27 cellular contexts compared by ENCODE assay signal in genomic region chr7:156778668-156779067, GRCh38.
A peak's percentile ranks its signal among the peaks of the same experiment; 100 is the strongest.
DNase-seq lines count a peak whose midpoint lies in the region; ATAC-seq and TF ChIP-seq lines count a peak whose summit lies in the region.
"Had no signal": no experiment of that assay in that cellular context is flagged by ENCODE, and none has a peak within 500 bp of the region (broad histone marks: within the 10 kb centered on the region; RNA-seq: fewer than 3 reads in every experiment).

No MANE protein-coding gene starts in this region.

- H3K4me2 ChIP-seq in GM23248 (ENCODE audit: unreplicated experiment), result no peak overlapping the region
- no peak overlapping the region for H3K4me2 ChIP-seq in trophoblast cell (ENCODE audit: low read length)

- no peaks in the 10 kb centered on the region for H3K79me1 ChIP-seq in trophoblast cell (ENCODE audit: low read length)

- no peak overlapping the region for H3K23ac ChIP-seq in trophoblast cell (ENCODE audit: low read length)

- intact Hi-C loops in activated CD8-positive, alpha-beta T cell treated with anti-CD3 and anti-CD28 coated beads for 36 hours (cut with micrococcal nuclease), result no loop called here
- intact Hi-C loops in activated T-helper 2 cell treated with anti-CD3 and anti-CD28 coated beads, Interferon-gamma antibody, Interleukin-2, Interleukin-4, amounts not matched to agents 10 μg/mL and 5 μg/mL and 100 μg/mL, durations not matched to agents 14 hours and 24 hours and 36 hours (cut with micrococcal nuclease), result loop anchor here (5.0 to 10.0 kb wide), 3 partner anchors 39 to 1574 kb away; partner anchors contain the start of gene INSIG1
- intact Hi-C loops in uterus (cut with DNase I; ENCODE audit: low total_unique reads), result no loop called here

- ATAC-seq in activated CD8-positive, alpha-beta T cell treated with anti-CD3 and anti-CD28 coated beads for 36 hours, result no peak
- ATAC-seq in activated CD8-positive, alpha-beta T cell treated with anti-CD3 and anti-CD28 coated beads, Interleukin-2, amount 10 ng/mL, durations not matched to agents 7 days and 5 days, result no peak
- ATAC-seq in GM19023 (IDR thresholded peaks at IDR 0.05; ENCODE audit: unreplicated experiment), result no peak
- ATAC-seq: activated T-cell treated with anti-CD3 and anti-CD28 coated beads, Interleukin-2, amount 50 U/mL, for 4 hours; body of pancreas; pancreas had no signal

- H3K36me3 ChIP-seq in GM23248 (ENCODE audit: low read depth) (no peaks in the 10 kb centered on the region), trophoblast cell (ENCODE audit: control insufficient read depth in 1 of 2, insufficient read depth in 2 of 2, low read length in 2 of 2) (no peaks in the 10 kb centered on the region), uterus (no peaks in the 10 kb centered on the region)
- H3K36me3 ChIP-seq: adrenal gland, esophagus muscularis mucosa, pancreas had no signal

- H3K9me3 Mint-ChIP-seq in activated CD8-positive, alpha-beta T cell treated with anti-CD3 and anti-CD28 coated beads for 36 hours, result peaks cover 3% of the 10 kb centered on the region
- H3K9me3 Mint-ChIP-seq in activated CD8-positive, alpha-beta T cell treated with anti-CD3 and anti-CD28 coated beads, Interleukin-2, amount 10 ng/mL, durations not matched to agents 7 days and 5 days (ENCODE audit: insufficient read depth), result no peaks in the 10 kb centered on the region
- H3K9me3 Mint-ChIP-seq in activated T-helper 2 cell treated with anti-CD3 and anti-CD28 coated beads, Interferon-gamma antibody, Interleukin-2, Interleukin-4, amounts not matched to agents 10 μg/mL and 5 μg/mL and 100 μg/mL, durations not matched to agents 14 hours and 24 hours and 36 hours, result peaks cover 35% of the 10 kb centered on the region
- H3K9me3 Mint-ChIP-seq: activated T-cell treated with anti-CD3 and anti-CD28 coated beads, Interleukin-2, amount 50 U/mL, for 4 hours; CD8-positive, alpha-beta memory T cell; central memory CD8-positive, alpha-beta T cell had no signal

- H3K27me3 ChIP-seq in GM23248 (replicated peaks; ENCODE audit: insufficient read depth) (no peaks in the 10 kb centered on the region), trophoblast cell (ENCODE audit: insufficient read depth, low read length) (no peaks in the 10 kb centered on the region), uterus (no peaks in the 10 kb centered on the region)
- H3K27me3 ChIP-seq: adrenal gland, body of pancreas, esophagus muscularis mucosa, pancreas, testis had no signal

- peaks cover 31% of the 10 kb centered on the region for H3K36me3 Mint-ChIP-seq in activated CD8-positive, alpha-beta T cell treated with anti-CD3 and anti-CD28 coated beads for 36 hours (ENCODE audit: low read depth)
- peaks cover 16% of the 10 kb centered on the region for H3K36me3 Mint-ChIP-seq in activated CD8-positive, alpha-beta T cell treated with anti-CD3 and anti-CD28 coated beads, Interleukin-2, amount 10 ng/mL, durations not matched to agents 7 days and 5 days (ENCODE audit: low read depth)
- peaks cover 42% of the 10 kb centered on the region for H3K36me3 Mint-ChIP-seq in activated T-helper 2 cell treated with anti-CD3 and anti-CD28 coated beads, Interferon-gamma antibody, Interleukin-2, Interleukin-4, amounts not matched to agents 10 μg/mL and 5 μg/mL and 100 μg/mL, durations not matched to agents 14 hours and 24 hours and 36 hours (ENCODE audit: low read depth)

- no peak overlapping the region for H3K4ac ChIP-seq in trophoblast cell (ENCODE audit: low read depth, low read length)

- WGBS in GM23248 (ENCODE audit: low coverage in 1 of 2, low lambda C conversion rate in 2 of 2, missing lambda C conversion rate in 2 of 2), 2 experiments, result 42 to 43% methylated on average over 3 of the region's 3 CpGs
- no CpG with 5 or more reads among the region's 3 CpGs for WGBS in trophoblast cell (ENCODE audit: extremely low coverage, insufficient coverage, insufficient read length)

- no peaks in the 10 kb centered on the region for H3K27me3 Mint-ChIP-seq in activated CD8-positive, alpha-beta T cell treated with anti-CD3 and anti-CD28 coated beads for 36 hours
- no peaks in the 10 kb centered on the region for H3K27me3 Mint-ChIP-seq in activated CD8-positive, alpha-beta T cell treated with anti-CD3 and anti-CD28 coated beads, Interleukin-2, amount 10 ng/mL, durations not matched to agents 7 days and 5 days (ENCODE audit: low read depth)
- H3K27me3 Mint-ChIP-seq in activated T-helper 2 cell treated with anti-CD3 and anti-CD28 coated beads, Interferon-gamma antibody, Interleukin-2, Interleukin-4, amounts not matched to agents 10 μg/mL and 5 μg/mL and 100 μg/mL, durations not matched to agents 14 hours and 24 hours and 36 hours (ENCODE audit: low read depth), result no peaks in the 10 kb centered on the region
- H3K27me3 Mint-ChIP-seq: CD8-positive, alpha-beta memory T cell; central memory CD8-positive, alpha-beta T cell; IgD-negative memory B cell; stimulated activated naive CD8-positive, alpha-beta T cell treated with anti-CD3 and anti-CD28 coated beads, Interleukin-15, Interleukin-2, amounts not matched to agents 100 ng/mL and 50 ng/mL, for 24 hours had no signal

- H3K4me1 ChIP-seq in GM23248 (ENCODE audit: insufficient read depth), result no peaks in the 10 kb centered on the region
- no peaks in the 10 kb centered on the region for H3K4me1 ChIP-seq in trophoblast cell (ENCODE audit: control insufficient read depth in 1 of 2, insufficient read depth in 2 of 2, low read length in 2 of 2)
- H3K4me1 ChIP-seq in uterus, result no peaks in the 10 kb centered on the region
- H3K4me1 ChIP-seq: adrenal gland, body of pancreas, esophagus muscularis mucosa, pancreas, testis had no signal

- H3K4me1 Mint-ChIP-seq in activated CD8-positive, alpha-beta T cell treated with anti-CD3 and anti-CD28 coated beads for 36 hours (ENCODE audit: low read depth), result peaks cover 52% of the 10 kb centered on the region
- H3K4me1 Mint-ChIP-seq in activated CD8-positive, alpha-beta T cell treated with anti-CD3 and anti-CD28 coated beads, Interleukin-2, amount 10 ng/mL, durations not matched to agents 7 days and 5 days (ENCODE audit: low read depth), result peaks cover 20% of the 10 kb centered on the region
- H3K4me1 Mint-ChIP-seq in activated T-helper 2 cell treated with anti-CD3 and anti-CD28 coated beads, Interferon-gamma antibody, Interleukin-2, Interleukin-4, amounts not matched to agents 10 μg/mL and 5 μg/mL and 100 μg/mL, durations not matched to agents 14 hours and 24 hours and 36 hours (ENCODE audit: low read depth), result peaks cover 54% of the 10 kb centered on the region

- no peak overlapping the region for H2BK12ac ChIP-seq in trophoblast cell (ENCODE audit: low read length)

- no peak overlapping the region for H4K91ac ChIP-seq in trophoblast cell (ENCODE audit: low read depth, low read length)

- H3K27ac ChIP-seq in GM23248 (no peak overlapping the region), trophoblast cell (ENCODE audit: low read depth, low read length) (no peak overlapping the region), uterus (no peak overlapping the region)
- H3K27ac ChIP-seq: adrenal gland, body of pancreas, esophagus muscularis mucosa, pancreas, skin epidermis, testis had no signal

- no peak for DNase-seq in activated CD8-positive, alpha-beta T cell treated with anti-CD3 and anti-CD28 coated beads for 36 hours
- DNase-seq in activated CD8-positive, alpha-beta T cell treated with anti-CD3 and anti-CD28 coated beads, Interleukin-2, amount 10 ng/mL, durations not matched to agents 7 days and 5 days, result no peak
- DNase-seq in GM23248, result peak; percentile 4
- DNase-seq in activated T-helper 2 cell treated with anti-CD3 and anti-CD28 coated beads, Interferon-gamma antibody, Interleukin-2, Interleukin-4, amounts not matched to agents 10 μg/mL and 5 μg/mL and 100 μg/mL, durations not matched to agents 14 hours and 24 hours and 36 hours (ENCODE audit: low spot score), result no peak
- DNase-seq in trophoblast cell, result peak; percentile 59 to 86
- no peak for DNase-seq in uterus
- no peak for DNase-seq in DMS153 treated with DMSO at 0.1 percent for 48 hours (lab: John Stamatoyannopoulos, UW; ENCODE audit: unreplicated experiment)
- DNase-seq: activated CD4-positive, alpha-beta T cell treated with anti-CD3 and anti-CD28 coated beads for 1 hour; activated naive CD4-positive, alpha-beta T cell treated with Interleukin-2 at 50 U/mL for 16 hours; activated T-cell treated with anti-CD3 and anti-CD28 coated beads, Interleukin-2, amount 50 U/mL, for 4 hours; adrenal gland; body of pancreas; CD8-positive, alpha-beta memory T cell; DMS 273 treated with DMSO at 0.1 percent for 48 hours; kidney; NCI-H1092; NCI-H187; NCI-H2171; pancreas; testis had no signal

- H2AK5ac ChIP-seq in trophoblast cell (ENCODE audit: low read length), result no peak overlapping the region

- no peaks in the 10 kb centered on the region for H3K9me2 ChIP-seq in GM23248 (ENCODE audit: insufficient read depth)

- H3K4me3 ChIP-seq in GM23248, result no peak overlapping the region
- no peak overlapping the region for H3K4me3 ChIP-seq in trophoblast cell (ENCODE audit: low read depth, low read length)
- H3K4me3 ChIP-seq in uterus, result no peak overlapping the region
- H3K4me3 ChIP-seq: adrenal gland, body of pancreas, esophagus muscularis mucosa, pancreas, skin epidermis, testis had no signal

- peak overlapping the region; percentile 99 for H3K27ac Mint-ChIP-seq in activated CD8-positive, alpha-beta T cell treated with anti-CD3 and anti-CD28 coated beads for 36 hours
- no peak overlapping the region for H3K27ac Mint-ChIP-seq in activated CD8-positive, alpha-beta T cell treated with anti-CD3 and anti-CD28 coated beads, Interleukin-2, amount 10 ng/mL, durations not matched to agents 7 days and 5 days
- H3K27ac Mint-ChIP-seq in activated T-helper 2 cell treated with anti-CD3 and anti-CD28 coated beads, Interferon-gamma antibody, Interleukin-2, Interleukin-4, amounts not matched to agents 10 μg/mL and 5 μg/mL and 100 μg/mL, durations not matched to agents 14 hours and 24 hours and 36 hours, result peak overlapping the region; percentile 99
- H3K27ac Mint-ChIP-seq: CD8-positive, alpha-beta memory T cell; IgD-negative memory B cell had no signal

- no peaks in the 10 kb centered on the region for H3K9me3 ChIP-seq in GM23248 (ENCODE audit: low read depth)
- H3K9me3 ChIP-seq in trophoblast cell (ENCODE audit: insufficient read depth, low read depth, low read length), result no peaks in the 10 kb centered on the region
- H3K9me3 ChIP-seq in uterus, result no peaks in the 10 kb centered on the region
- H3K9me3 ChIP-seq: adrenal gland, body of pancreas, esophagus muscularis mucosa, pancreas, testis had no signal

- no peak overlapping the region for H2BK5ac ChIP-seq in trophoblast cell (ENCODE audit: low read depth, low read length, poor library complexity)

- H3K14ac ChIP-seq in trophoblast cell (ENCODE audit: low read length), result no peak overlapping the region

- in situ Hi-C loops in GM23248 (cut with MboI), result no loop called here

- H3K9ac ChIP-seq in GM23248 (no peak overlapping the region), trophoblast cell (ENCODE audit: low read length) (no peak overlapping the region)

- TF ChIP-seq CTCF in activated CD8-positive, alpha-beta T cell treated with anti-CD3 and anti-CD28 coated beads for 36 hours (IDR thresholded peaks at IDR 0.05), result no peak
- TF ChIP-seq CTCF in uterus (IDR thresholded peaks at IDR 0.05), result no peak

- H3K4me3 Mint-ChIP-seq in activated CD8-positive, alpha-beta T cell treated with anti-CD3 and anti-CD28 coated beads for 36 hours, result no peak overlapping the region
- H3K4me3 Mint-ChIP-seq in activated CD8-positive, alpha-beta T cell treated with anti-CD3 and anti-CD28 coated beads, Interleukin-2, amount 10 ng/mL, durations not matched to agents 7 days and 5 days, result no peak overlapping the region
- no peak overlapping the region for H3K4me3 Mint-ChIP-seq in activated T-helper 2 cell treated with anti-CD3 and anti-CD28 coated beads, Interferon-gamma antibody, Interleukin-2, Interleukin-4, amounts not matched to agents 10 μg/mL and 5 μg/mL and 100 μg/mL, durations not matched to agents 14 hours and 24 hours and 36 hours (ENCODE audit: low read depth)
- H3K4me3 Mint-ChIP-seq: activated T-cell treated with anti-CD3 and anti-CD28 coated beads, Interleukin-2, amount 50 U/mL, for 4 hours; CD8-positive, alpha-beta memory T cell; central memory CD8-positive, alpha-beta T cell; IgD-negative memory B cell; neural crest cell had no signal

- no peak overlapping the region for H2BK120ac ChIP-seq in trophoblast cell (ENCODE audit: insufficient read depth, low read length, poor library complexity)

- no peak for TF ChIP-seq POLR2A in uterus (IDR thresholded peaks at IDR 0.05)

- no peaks in the 10 kb centered on the region for H3F3A ChIP-seq in GM23248 (ENCODE audit: insufficient read depth)

- no peak overlapping the region for H4K8ac ChIP-seq in trophoblast cell (ENCODE audit: low read depth, low read length)

- POLR2A ChIA-PET in activated CD8-positive, alpha-beta T cell treated with anti-CD3 and anti-CD28 coated beads for 36 hours (lab: Charles Lee), result interaction anchor here (0.5 to 0.6 kb wide), 2 partner anchors 75 to 115 kb away, joined by 3 read pairs; no protein-coding TSS in a partner anchor
- POLR2A ChIA-PET in activated CD8-positive, alpha-beta T cell treated with anti-CD3 and anti-CD28 coated beads, Interleukin-2, amount 10 ng/mL, durations not matched to agents 7 days and 5 days (lab: Charles Lee), result no interaction called here

- H2AFZ ChIP-seq in GM23248, result no peak overlapping the region
- no peak overlapping the region for H2AFZ ChIP-seq in trophoblast cell (ENCODE audit: insufficient read depth, low read length, poor library complexity)

- no peak overlapping the region for H3K18ac ChIP-seq in trophoblast cell (ENCODE audit: low read length)

- H4K20me1 ChIP-seq in GM23248 (ENCODE audit: insufficient read depth), result no peaks in the 10 kb centered on the region

- H3K79me2 ChIP-seq in GM23248 (ENCODE audit: insufficient read depth) (no peaks in the 10 kb centered on the region), trophoblast cell (ENCODE audit: control insufficient read depth, insufficient read depth, low read length, poor library complexity) (no peaks in the 10 kb centered on the region)

- H4K12ac ChIP-seq in trophoblast cell (ENCODE audit: low read depth, low read length), result no peak overlapping the region

- CTCF ChIA-PET in activated CD8-positive, alpha-beta T cell treated with anti-CD3 and anti-CD28 coated beads for 36 hours (lab: Charles Lee), result interaction anchor here (0.8 to 2.5 kb wide), 4 partner anchors 10 to 495 kb away, joined by 3 to 9 read pairs (median 6); no protein-coding TSS in a partner anchor
- CTCF ChIA-PET in activated CD8-positive, alpha-beta T cell treated with anti-CD3 and anti-CD28 coated beads, Interleukin-2, amount 10 ng/mL, durations not matched to agents 7 days and 5 days (lab: Charles Lee), result interaction anchor here (0.9 to 1.5 kb wide), 8 partner anchors 10 to 38 kb away, joined by 3 to 5 read pairs (median 4); no protein-coding TSS in a partner anchor

Comparison
In these comparisons a context has a peak if more than half of its experiments do, and no peak if none do; other contexts are left out.
1. DNase-seq: peak in GM23248 (single experiment) and trophoblast cell (2 of 2); none in activated CD8-positive, alpha-beta T cell treated with anti-CD3 and anti-CD28 coated beads for 36 hours (single experiment), activated CD8-positive, alpha-beta T cell treated with anti-CD3 and anti-CD28 coated beads, Interleukin-2, amount 10 ng/mL, durations not matched to agents 7 days and 5 days (single experiment), activated T-helper 2 cell treated with anti-CD3 and anti-CD28 coated beads, Interferon-gamma antibody, Interleukin-2, Interleukin-4, amounts not matched to agents 10 μg/mL and 5 μg/mL and 100 μg/mL, durations not matched to agents 14 hours and 24 hours and 36 hours (single experiment), uterus (0 of 2) and DMS153 treated with DMSO at 0.1 percent for 48 hours (single experiment).